In the genomic region with DNA sequence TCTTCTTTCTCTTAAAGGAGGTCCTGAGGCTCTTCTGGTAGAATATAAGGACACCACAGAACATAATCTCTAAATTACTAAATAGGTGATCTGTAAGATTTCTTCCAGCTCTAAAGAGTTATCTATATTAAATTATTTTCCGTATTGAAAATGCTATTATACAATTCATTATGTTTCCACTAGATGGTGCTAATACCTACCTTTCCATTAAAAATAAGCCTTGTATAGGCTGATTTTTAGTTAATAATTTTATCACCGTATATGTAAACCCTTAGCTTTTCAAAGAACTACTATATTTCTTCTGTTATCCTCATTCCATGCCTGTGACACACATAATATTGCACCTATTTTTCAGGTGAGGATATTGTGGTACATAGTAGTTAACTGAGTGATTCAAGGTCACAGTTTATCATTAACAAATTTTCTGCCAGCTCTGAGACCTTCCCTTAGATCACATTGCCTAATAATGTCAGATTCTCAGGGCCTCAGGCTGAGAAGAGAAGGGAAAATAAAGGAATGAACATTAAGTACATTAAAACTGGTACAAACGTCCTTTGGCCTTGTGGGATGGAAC, we compare ENCODE assay signal across 10 cellular contexts.
DNase-seq lines count a peak whose midpoint lies in the region; ATAC-seq and TF ChIP-seq lines count a peak whose summit lies in the region.
"Had no signal": no experiment of that assay in that cellular context is flagged by ENCODE, and none has a peak within 500 bp of the region (broad histone marks: within the 10 kb centered on the region; RNA-seq: fewer than 3 reads in every experiment).

No MANE protein-coding gene starts in this region.

- H3K36me3 Mint-ChIP-seq in activated T-helper 2 cell treated with anti-CD3 and anti-CD28 coated beads, Interferon-gamma antibody, Interleukin-2, Interleukin-4, amounts not matched to agents 10 μg/mL and 5 μg/mL and 100 μg/mL, durations not matched to agents 14 hours and 24 hours and 36 hours (ENCODE audit: low read depth): no peaks in the 10 kb centered on the region

- H3K9me3 Mint-ChIP-seq in activated T-helper 2 cell treated with anti-CD3 and anti-CD28 coated beads, Interferon-gamma antibody, Interleukin-2, Interleukin-4, amounts not matched to agents 10 μg/mL and 5 μg/mL and 100 μg/mL, durations not matched to agents 14 hours and 24 hours and 36 hours: no peaks in the 10 kb centered on the region

- H3K27me3 Mint-ChIP-seq in activated T-helper 2 cell treated with anti-CD3 and anti-CD28 coated beads, Interferon-gamma antibody, Interleukin-2, Interleukin-4, amounts not matched to agents 10 μg/mL and 5 μg/mL and 100 μg/mL, durations not matched to agents 14 hours and 24 hours and 36 hours (ENCODE audit: low read depth): peaks cover 1% of the 10 kb centered on the region

- no peaks in the 10 kb centered on the region for H3K9me2 ChIP-seq in PC-9 (ENCODE audit: insufficient read depth)

- H3K4me1 ChIP-seq in left ventricle myocardium inferior (no peaks in the 10 kb centered on the region), PC-9 (replicated peaks; ENCODE audit: insufficient read depth) (no peaks in the 10 kb centered on the region)

- ATAC-seq in Right ventricle myocardium inferior (no peak), HG03108 (IDR thresholded peaks at IDR 0.05; ENCODE audit: unreplicated experiment) (no peak), GM19397 (IDR thresholded peaks at IDR 0.05; ENCODE audit: unreplicated experiment) (no peak)

- intact Hi-C loops in left ventricle myocardium inferior (cut with micrococcal nuclease): no loop called here
- intact Hi-C loops in Right ventricle myocardium inferior (cut with DNase I): loop anchor here (5.0 kb wide), 1 partner anchor 413 kb away; no protein-coding TSS in a partner anchor
- intact Hi-C loops in PC-9 (cut with micrococcal nuclease; ENCODE audit: unreplicated experiment): loop anchor here (5.0 to 10.0 kb wide), 2 partner anchors 193 to 405 kb away; no protein-coding TSS in a partner anchor
- intact Hi-C loops in activated T-helper 2 cell treated with anti-CD3 and anti-CD28 coated beads, Interferon-gamma antibody, Interleukin-2, Interleukin-4, amounts not matched to agents 10 μg/mL and 5 μg/mL and 100 μg/mL, durations not matched to agents 14 hours and 24 hours and 36 hours (cut with micrococcal nuclease): no loop called here

- no peak overlapping the region for H3K4me2 ChIP-seq in PC-9

- H4K20me1 ChIP-seq in PC-9 (ENCODE audit: insufficient read depth): no peaks in the 10 kb centered on the region

- POLR2A ChIA-PET in PC-9 (lab: Charles Lee; ENCODE audit: unreplicated experiment): interaction anchor here (0.7 kb wide), 1 partner anchor 365 kb away, joined by 10 read pairs; no protein-coding TSS in a partner anchor

- H3K4me3 ChIP-seq in left ventricle myocardium inferior: no peak overlapping the region
- H3K4me3 ChIP-seq in PC-9: no peak overlapping the region
- no peak overlapping the region for H3K4me3 ChIP-seq in fibroblast of the aortic adventitia (ENCODE audit: low read depth, low read length)

- H3F3A ChIP-seq in PC-9 (ENCODE audit: insufficient read depth, low read depth): no peaks in the 10 kb centered on the region

- no peak overlapping the region for H2AFZ ChIP-seq in PC-9

- DNase-seq in left ventricle myocardium inferior (no peak), Right ventricle myocardium inferior (ENCODE audit: missing footprints) (no peak), PC-9 (no peak), fibroblast of the aortic adventitia (ENCODE audit: low read depth) (peak; percentile 30), nucleus accumbens (lab: John Stamatoyannopoulos, UW) (no peak)
- DNase-seq in activated T-helper 2 cell treated with anti-CD3 and anti-CD28 coated beads, Interferon-gamma antibody, Interleukin-2, Interleukin-4, amounts not matched to agents 10 μg/mL and 5 μg/mL and 100 μg/mL, durations not matched to agents 14 hours and 24 hours and 36 hours (ENCODE audit: low spot score): no peak
- DNase-seq: stimulated activated CD4-positive, alpha-beta T cell treated with anti-CD3 and anti-CD28 coated beads, Interleukin-12 subunit alpha, Interleukin-12 subunit beta, amount 100 ng/mL, for 4 hours; T-helper 9 cell had no signal

- no peaks in the 10 kb centered on the region for H3K36me3 ChIP-seq in left ventricle myocardium inferior
- H3K36me3 ChIP-seq in PC-9 (ENCODE audit: low read depth): no peaks in the 10 kb centered on the region

- H3K27ac ChIP-seq in left ventricle myocardium inferior (replicated peaks) (no peak overlapping the region), PC-9 (no peak overlapping the region)

- CTCF ChIA-PET in PC-9 (lab: Charles Lee): interaction anchor here (0.5 kb wide), 2 partner anchors 11 to 883 kb away, joined by 3 to 4 read pairs; no protein-coding TSS in a partner anchor

- H3K9me3 ChIP-seq in left ventricle myocardium inferior (replicated peaks) (no peaks in the 10 kb centered on the region), PC-9 (ENCODE audit: insufficient read depth, low read depth) (no peaks in the 10 kb centered on the region)

- H3K79me2 ChIP-seq in PC-9 (ENCODE audit: low read depth): no peaks in the 10 kb centered on the region

- no peaks in the 10 kb centered on the region for H3K4me1 Mint-ChIP-seq in activated T-helper 2 cell treated with anti-CD3 and anti-CD28 coated beads, Interferon-gamma antibody, Interleukin-2, Interleukin-4, amounts not matched to agents 10 μg/mL and 5 μg/mL and 100 μg/mL, durations not matched to agents 14 hours and 24 hours and 36 hours (ENCODE audit: low read depth)

- no peak overlapping the region for H3K27ac Mint-ChIP-seq in activated T-helper 2 cell treated with anti-CD3 and anti-CD28 coated beads, Interferon-gamma antibody, Interleukin-2, Interleukin-4, amounts not matched to agents 10 μg/mL and 5 μg/mL and 100 μg/mL, durations not matched to agents 14 hours and 24 hours and 36 hours

- no peak overlapping the region for H3K4me3 Mint-ChIP-seq in activated T-helper 2 cell treated with anti-CD3 and anti-CD28 coated beads, Interferon-gamma antibody, Interleukin-2, Interleukin-4, amounts not matched to agents 10 μg/mL and 5 μg/mL and 100 μg/mL, durations not matched to agents 14 hours and 24 hours and 36 hours (ENCODE audit: low read depth)

- peak; percentile 53 for TF ChIP-seq CTCF in left ventricle myocardium inferior (IDR thresholded peaks at IDR 0.05; ENCODE audit: borderline replicate concordance)
- TF ChIP-seq CTCF in PC-9 (conservative IDR thresholded peaks at IDR 0.05): peak; percentile 70
- peak; percentile 43 for TF ChIP-seq CTCF in fibroblast of the aortic adventitia (IDR thresholded peaks at IDR 0.05; ENCODE audit: insufficient read depth, low read length)

- H3K27me3 ChIP-seq in left ventricle myocardium inferior (ENCODE audit: low read depth) (no peaks in the 10 kb centered on the region), PC-9 (ENCODE audit: insufficient read depth, low read depth) (no peaks in the 10 kb centered on the region; the same call in 1 of the 2 replicates)

- BruUV-seq in PC-9 (replicated peaks; lab: Mats Ljungman, UMichigan): no TSS peak

Comparison
In these comparisons a context has a peak if more than half of its experiments do, and no peak if none do; other contexts are left out.
1. intact Hi-C loops: an anchor here in Right ventricle myocardium inferior (5.0 kb wide) and PC-9 (5.0 to 10.0 kb wide); none called in left ventricle myocardium inferior and activated T-helper 2 cell treated with anti-CD3 and anti-CD28 coated beads, Interferon-gamma antibody, Interleukin-2, Interleukin-4, amounts not matched to agents 10 μg/mL and 5 μg/mL and 100 μg/mL, durations not matched to agents 14 hours and 24 hours and 36 hours.